In genomic region chr2:170409164-170409535, GRCh38 we compare ENCODE assay signal across 8 cellular contexts.
A peak's percentile ranks its signal among the peaks of the same experiment; 100 is the strongest.
DNase-seq lines count a peak whose midpoint lies in the region; ATAC-seq and TF ChIP-seq lines count a peak whose summit lies in the region.

No MANE protein-coding gene starts in this region.

- CTCF ChIA-PET in AG04449 (lab: Yijun Ruan, JAX), result interaction anchor here (0.6 to 4.2 kb wide), 36 partner anchors 8 to 464 kb away, joined by 3 to 89 read pairs (median 5); partner anchors contain the start of gene GAD1

- POLR2A ChIA-PET in AG04449 (lab: Yijun Ruan, JAX), result no interaction called here

- peak; percentile 54 for ATAC-seq in GM19455 (IDR thresholded peaks at IDR 0.05; ENCODE audit: unreplicated experiment)
- no peak for ATAC-seq in HG03378 (IDR thresholded peaks at IDR 0.05; ENCODE audit: unreplicated experiment)

- H3K4me3 ChIP-seq in AG04449 (ENCODE audit: low read depth, low read length) (no peak overlapping the region), WI38 (ENCODE audit: low read depth, low read length) (no peak overlapping the region), cardiac fibroblast (replicated peaks in 1 of 2; ENCODE audit: low read depth in 2 of 2, low read length in 2 of 2) (no peak overlapping the region)

- DNase-seq in AG04449 (ENCODE audit: low read depth, low spot score) (no peak), NCI-H2227 (lab: John Stamatoyannopoulos, UW; ENCODE audit: unreplicated experiment) (peak; percentile 91), cardiac fibroblast (ENCODE audit: low read depth in 2 of 2) (peak; percentile 76 to 79), kidney tubule cell (ENCODE audit: low spot score) (peak; percentile 61)
- peak; percentile 68 for DNase-seq in stimulated activated CD4-positive, alpha-beta T cell treated with anti-CD3 and anti-CD28 coated beads, Interleukin-2, amount 100 ng/mL, for 4 hours (ENCODE audit: low read depth)

- peak; percentile 65 for TF ChIP-seq CTCF in AG04449 (IDR thresholded peaks at IDR 0.05; ENCODE audit: insufficient read depth, low read length, missing control alignments)
- peak; percentile 77 for TF ChIP-seq CTCF in WI38 (IDR thresholded peaks at IDR 0.05; ENCODE audit: low read depth, low read length)
- peak; percentile 75 for TF ChIP-seq CTCF in cardiac fibroblast (IDR thresholded peaks at IDR 0.05; ENCODE audit: low read depth, low read length)
